In the genomic region with DNA sequence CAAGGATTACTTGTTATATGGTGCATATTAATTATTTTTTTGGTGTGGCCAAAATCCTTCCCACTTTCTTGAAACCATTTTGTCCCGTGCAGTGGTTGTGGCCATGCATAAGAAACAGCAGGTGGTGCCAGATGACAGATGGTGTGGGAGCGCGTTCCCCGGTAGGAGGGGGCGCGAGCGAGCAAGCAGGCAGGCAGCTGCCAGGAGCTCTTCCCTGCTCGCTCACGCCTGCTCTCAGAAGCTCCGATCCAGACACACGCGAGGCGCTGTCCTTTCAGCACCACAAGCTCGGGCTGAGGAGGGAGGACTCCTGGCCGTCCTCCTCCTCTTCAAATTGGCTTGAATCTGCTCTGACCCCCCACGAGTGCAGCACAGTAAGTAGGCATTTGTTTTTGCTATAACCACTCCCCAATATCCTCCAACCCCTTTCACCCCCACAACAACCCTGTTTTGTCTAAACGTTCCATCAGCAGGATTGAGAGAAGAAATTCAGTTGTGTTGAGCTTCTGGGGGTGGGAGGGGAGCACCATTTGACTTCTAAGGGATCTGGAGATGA, we compare ENCODE assay signal across 8 cellular contexts. TPM values are rescaled to one million over a fixed set of nuclear protein-coding genes. Genes with fewer than 3 reads are reported as not detected.
DNase-seq lines count a peak whose midpoint lies in the region; TF ChIP-seq lines count a peak whose summit lies in the region.
"Had no signal": no experiment of that assay in that cellular context is flagged by ENCODE, and none has a peak within 500 bp of the region (broad histone marks: within the 10 kb centered on the region; RNA-seq: fewer than 3 reads in every experiment).

NSG2 (plus strand) TSS at position 237 of the 556 bp plus-strand sequence. CDS start 1,050 bp downstream, outside the sequence.

- no peaks in the 10 kb centered on the region for H3K79me2 ChIP-seq in Loucy (ENCODE audit: insufficient read depth, low read length)
- H3K79me2 ChIP-seq in mammary epithelial cell (ENCODE audit: insufficient read depth, low read length), result no peaks in the 10 kb centered on the region

- H3K4me3 ChIP-seq in H7 (ENCODE audit: insufficient read depth, low read depth, low read length) (no peak within 1 kb of the TSS), Loucy (ENCODE audit: low read length, poor library complexity, severe bottlenecking) (no peak within 1 kb of the TSS), mammary epithelial cell (replicated peaks in 1 of 3; ENCODE audit: insufficient read depth in 1 of 3, low read depth in 2 of 3, low read length in 3 of 3) (no peak within 1 kb of the TSS)

- CTCF ChIA-PET in mammary epithelial cell (lab: Charles Lee; ENCODE audit: low non-redundant PET), result interaction anchor here (0.6 to 1.1 kb wide), 3 partner anchors 128 to 270 kb away, joined by 3 to 8 read pairs (median 5); no protein-coding TSS in a partner anchor

- H3K36me3 ChIP-seq in H7 (replicated peaks; ENCODE audit: control insufficient read depth, insufficient read depth, low read length) (no peaks in the 10 kb centered on the region), Loucy (ENCODE audit: insufficient read depth, low read length) (no peaks in the 10 kb centered on the region), mammary epithelial cell (ENCODE audit: insufficient read depth, low read length) (no peaks in the 10 kb centered on the region)

- no peaks in the 10 kb centered on the region for H3K4me1 ChIP-seq in Loucy (ENCODE audit: insufficient read depth, low read length, poor library complexity, severe bottlenecking)
- H3K4me1 ChIP-seq in mammary epithelial cell (ENCODE audit: insufficient read depth, low read length), result no peaks in the 10 kb centered on the region

- in situ Hi-C loops in mammary epithelial cell (cut with MboI; ENCODE audit: low sequenced_read_pairs in 2 of 2), result loop anchor here in 1 of 2 donors (25.0 kb wide), 1 partner anchor 267 kb away; no protein-coding TSS in a partner anchor

- DNase-seq in H7, result peak; percentile 87
- peak; percentile 70 for DNase-seq in mammary epithelial cell
- DNase-seq in iris pigment epithelial cell (ENCODE audit: low read depth), result peak; percentile 87
- peak; percentile 14 for DNase-seq in stimulated activated CD4-positive, alpha-beta T cell treated with anti-CD3 and anti-CD28 coated beads, Interleukin-4, amount 100 ng/mL, for 1 hour

- H3F3A ChIP-seq in Loucy (ENCODE audit: low read depth), result no peaks in the 10 kb centered on the region

- H3K27me3 ChIP-seq in H7 (ENCODE audit: control insufficient read depth, insufficient read depth, low read length) (peaks cover 2% of the 10 kb centered on the region; the same call in 1 of the 2 replicates), Loucy (ENCODE audit: insufficient read depth, low read length, poor library complexity, severe bottlenecking) (no peaks in the 10 kb centered on the region), mammary epithelial cell (ENCODE audit: insufficient read depth, low read length) (no peaks in the 10 kb centered on the region)

- no TSS peak for BruUV-seq in mammary epithelial cell (replicated peaks; lab: Mats Ljungman, UMichigan)

- H4K20me1 ChIP-seq in Loucy (ENCODE audit: insufficient read depth, low read length, poor library complexity, severe bottlenecking), result no peaks in the 10 kb centered on the region
- H4K20me1 ChIP-seq in mammary epithelial cell (ENCODE audit: insufficient read depth, low read length), result no peaks in the 10 kb centered on the region

- H3K4me2 ChIP-seq in Loucy (ENCODE audit: low read depth, low read length, poor library complexity, severe bottlenecking) (no peak within 1 kb of the TSS), mammary epithelial cell (ENCODE audit: insufficient read depth, low read depth, low read length) (no peak within 1 kb of the TSS)

- dilution Hi-C loops in mammary epithelial cell (cut with HindIII; ENCODE audit: low sequenced_read_pairs), result no loop called here

- H3K9me2 ChIP-seq in Loucy (replicated peaks; ENCODE audit: low read depth, low read length), result no peaks in the 10 kb centered on the region

- 3% methylated on average over 13 of the region's 17 CpGs for WGBS in mammary epithelial cell (ENCODE audit: low coverage, missing lambda C conversion rate)

- intact Hi-C loops in mammary epithelial cell (cut with micrococcal nuclease), result loop anchor here (1.0 kb wide), 1 partner anchor 267 kb away; no protein-coding TSS in a partner anchor

- H3K9ac ChIP-seq in Loucy (ENCODE audit: low read depth, low read length, poor library complexity, severe bottlenecking) (no peak within 1 kb of the TSS), mammary epithelial cell (ENCODE audit: insufficient read depth, low read length) (no peak within 1 kb of the TSS)

- no peaks in the 10 kb centered on the region for H3K9me3 ChIP-seq in Loucy (ENCODE audit: insufficient read depth, low read depth, low read length)
- no peaks in the 10 kb centered on the region for H3K9me3 ChIP-seq in mammary epithelial cell (replicated peaks; ENCODE audit: insufficient read depth, low read length)

- H3K27ac ChIP-seq in mammary epithelial cell (ENCODE audit: insufficient read depth, low read depth, low read length), result no peak within 1 kb of the TSS

- H2AFZ ChIP-seq in Loucy (ENCODE audit: low read length) (no peak within 1 kb of the TSS), mammary epithelial cell (ENCODE audit: low read depth, low read length) (no peak within 1 kb of the TSS)

- TF ChIP-seq CTCF in GM12872 (IDR thresholded peaks at IDR 0.05; ENCODE audit: insufficient read depth, low read depth, low read length) (peak; percentile 77), Loucy (conservative IDR thresholded peaks at IDR 0.05; ENCODE audit: low read length) (peak; percentile 67), mammary epithelial cell (conservative IDR thresholded peaks at IDR 0.05 in 1 of 2, IDR thresholded peaks at IDR 0.05 in 1 of 2; ENCODE audit: extremely low read depth in 1 of 2, insufficient read depth in 1 of 2, low read depth in 1 of 2, low read length in 2 of 2) (peak in 1 of 2 donors; percentile 60)

TF ChIP-seq in PFSK-1, 5 proteins besides CTCF, POLR2A, EP300 and RAD21:
- peak; percentile 82; the same call in 1 of the 2 replicates for TF ChIP-seq SIN3A (IDR thresholded peaks at IDR 0.05; ENCODE audit: borderline replicate concordance, insufficient read depth, low read length)
- peak; percentile 89 for TF ChIP-seq FOXP2 (optimal IDR thresholded peaks at IDR 0.05; ENCODE audit: borderline replicate concordance, extremely low read depth, extremely low read length, insufficient read depth)
- peak; percentile 97 to 100 for TF ChIP-seq REST (IDR thresholded peaks at IDR 0.05; ENCODE audit: insufficient read depth in 1 of 2, low read depth in 2 of 2, low read length in 2 of 2)
- no peak for TF ChIP-seq TAF1 (IDR thresholded peaks at IDR 0.05; ENCODE audit: borderline replicate concordance, insufficient read depth, low read length)
- TF ChIP-seq POLR2AphosphoS5 (IDR thresholded peaks at IDR 0.05; ENCODE audit: low read depth, low read length), result no peak

RNA-seq across cellular contexts. Expression of gene NSG2, which starts in this region (rescaled TPM):
- 0.66 and 1.7 TPM in 2 replicates for total RNA-seq in H7 (2014; rRNA removed; shearing (Covaris generic))
- polyA plus RNA-seq in PFSK-1 (2012; ENCODE audit: insufficient read length, low read depth), result 0.72 TPM
- not detected for total RNA-seq in mammary epithelial cell
- polyA plus RNA-seq in mammary epithelial cell, result not detected
- polyA minus RNA-seq in mammary epithelial cell, result not detected
- total RNA-seq: glomerular endothelial cell had no signal

Comparison
In these comparisons a context has a peak if more than half of its experiments do, and no peak if none do; other contexts are left out.
1. Peak in DNase-seq in mammary epithelial cell; RNA of the gene not detected or under 1 TPM.
2. DNase-seq: peak in every context shown above with its lines; median percentile 87 in H7; 87 in iris pigment epithelial cell; 70 in mammary epithelial cell; 14 in stimulated activated CD4-positive, alpha-beta T cell treated with anti-CD3 and anti-CD28 coated beads, Interleukin-4, amount 100 ng/mL, for 1 hour.